In genomic region chr3:51311055-51311454, GRCh38 we compare ENCODE assay signal across 8 cellular contexts.
DNase-seq lines count a peak whose midpoint lies in the region; ATAC-seq, FAIRE-seq and TF ChIP-seq lines count a peak whose summit lies in the region.

No MANE protein-coding gene starts in this region.

- peaks cover 5% of the 10 kb centered on the region in 2 donors for H3K36me3 Mint-ChIP-seq in stimulated activated naive B cell treated with anti-CD40 and anti-IgM and Interleukin-4, amounts not matched to agents 10 μg/mL and 1 μg/mL and 100 μg/mL, for 72 hours

- H3K4me1 Mint-ChIP-seq in stimulated activated naive B cell treated with anti-CD40 and anti-IgM and Interleukin-4, amounts not matched to agents 10 μg/mL and 1 μg/mL and 100 μg/mL, for 72 hours: no peaks in the 10 kb centered on the region

- no peak for FAIRE-seq in endothelial cell of umbilical vein (lab: Jason Lieb, UNC)

- peaks cover 7 to 11% of the 10 kb centered on the region in 2 donors for H3K27me3 Mint-ChIP-seq in stimulated activated naive B cell treated with anti-CD40 and anti-IgM and Interleukin-4, amounts not matched to agents 10 μg/mL and 1 μg/mL and 100 μg/mL, for 72 hours

- H4K20me1 ChIP-seq in endothelial cell of umbilical vein (replicated peaks; ENCODE audit: control insufficient read depth, extremely low read depth, insufficient read depth, low read length): no peaks in the 10 kb centered on the region

- no peaks in the 10 kb centered on the region for H3K79me2 ChIP-seq in endothelial cell of umbilical vein (ENCODE audit: control insufficient read depth, insufficient read depth, low read length)

- H3K9me1 ChIP-seq in endothelial cell of umbilical vein (replicated peaks; ENCODE audit: control insufficient read depth, extremely low read depth, insufficient read depth, low read length): no peaks in the 10 kb centered on the region

- ATAC-seq in stimulated activated naive B cell treated with anti-CD40 and anti-IgM and Interleukin-4, amounts not matched to agents 10 μg/mL and 1 μg/mL and 100 μg/mL, for 72 hours (replicated peaks): peak; percentile 31 to 52

- H3K27ac ChIP-seq in endothelial cell of umbilical vein (ENCODE audit: insufficient read depth, low read depth, low read length): no peak overlapping the region

- no peak overlapping the region for H2AFZ ChIP-seq in endothelial cell of umbilical vein (ENCODE audit: low read depth, low read length)

- no peak overlapping the region for H3K4me2 ChIP-seq in endothelial cell of umbilical vein (ENCODE audit: insufficient read depth, low read length)

- H3K27me3 ChIP-seq in endothelial cell of umbilical vein (ENCODE audit: control insufficient read depth in 2 of 2, insufficient read depth in 2 of 2, low read length in 2 of 2): no peaks in the 10 kb centered on the region

- POLR2A ChIA-PET in endothelial cell of umbilical vein (lab: Charles Lee): no interaction called here

- H3K4me1 ChIP-seq in endothelial cell of umbilical vein (ENCODE audit: control insufficient read depth, extremely low read depth, insufficient read depth, low read length): no peaks in the 10 kb centered on the region

- no peak overlapping the region for H3K4me3 Mint-ChIP-seq in stimulated activated naive B cell treated with anti-CD40 and anti-IgM and Interleukin-4, amounts not matched to agents 10 μg/mL and 1 μg/mL and 100 μg/mL, for 72 hours

- peak; percentile 39 for TF ChIP-seq CTCF in NB4 (IDR thresholded peaks at IDR 0.05; ENCODE audit: low read depth, low read length)
- peak in 1 of 2 donors; percentile 32 for TF ChIP-seq CTCF in endothelial cell of umbilical vein (IDR thresholded peaks at IDR 0.05; ENCODE audit: extremely low read depth in 1 of 2, insufficient read depth in 1 of 2, low read depth in 1 of 2, low read length in 2 of 2)

- DNase-seq in SKM-1 treated with dmso at 0.1 percent for 144 hours (lab: John Stamatoyannopoulos, UW; ENCODE audit: unreplicated experiment) (peak; percentile 0), SKM-1 (lab: John Stamatoyannopoulos, UW; ENCODE audit: unreplicated experiment) (no peak), NB4 (ENCODE audit: low read depth) (peak; percentile 27), endothelial cell of umbilical vein (ENCODE audit: low read depth, low spot score) (peak; percentile 31), kidney glomerular epithelial cell (lab: John Stamatoyannopoulos, UW) (no peak), ecto neural progenitor cell (ENCODE audit: low spot score) (no peak), NCI-H146 treated with DMSO at 0.1 percent for 48 hours (lab: John Stamatoyannopoulos, UW; ENCODE audit: unreplicated experiment) (no peak)
- DNase-seq in stimulated activated naive B cell treated with anti-CD40 and anti-IgM and Interleukin-4, amounts not matched to agents 10 μg/mL and 1 μg/mL and 100 μg/mL, for 72 hours: no peak

- CTCF ChIA-PET in endothelial cell of umbilical vein (lab: Charles Lee): interaction anchor here (0.6 to 2.9 kb wide), 17 partner anchors 9 to 699 kb away, joined by 3 to 37 read pairs (median 5); partner anchors contain the start of genes CISH and MAPKAPK3

- TF ChIP-seq POLR2A in NB4 (IDR thresholded peaks at IDR 0.05; ENCODE audit: extremely low read depth, insufficient read length) (no peak), endothelial cell of umbilical vein (IDR thresholded peaks at IDR 0.05; ENCODE audit: low read depth, low read length) (no peak)

- dilution Hi-C loops in endothelial cell of umbilical vein (cut with MboI; ENCODE audit: extremely low pct_ligation_motif_present, low sequenced_read_pairs): no loop called here

- H3K36me3 ChIP-seq in endothelial cell of umbilical vein (ENCODE audit: control insufficient read depth in 2 of 2, extremely low read depth in 1 of 2, insufficient read depth in 2 of 2, low read length in 2 of 2): no peaks in the 10 kb centered on the region

- H3K9me3 Mint-ChIP-seq in stimulated activated naive B cell treated with anti-CD40 and anti-IgM and Interleukin-4, amounts not matched to agents 10 μg/mL and 1 μg/mL and 100 μg/mL, for 72 hours: peaks cover 5 to 8% of the 10 kb centered on the region in 2 donors

- no peak overlapping the region for H3K4me3 ChIP-seq in NB4 (ENCODE audit: low read depth, low read length)
- no peak overlapping the region for H3K4me3 ChIP-seq in endothelial cell of umbilical vein (replicated peaks in 1 of 3; ENCODE audit: insufficient read depth in 1 of 3, low read depth in 1 of 3, low read length in 3 of 3)

- no peaks in the 10 kb centered on the region for H3K9me3 ChIP-seq in endothelial cell of umbilical vein (replicated peaks; ENCODE audit: control insufficient read depth, insufficient read depth, low read length)

- no TSS peak for BruUV-seq in endothelial cell of umbilical vein (replicated peaks; lab: Mats Ljungman, UMichigan)

- no peak overlapping the region for H3K27ac Mint-ChIP-seq in stimulated activated naive B cell treated with anti-CD40 and anti-IgM and Interleukin-4, amounts not matched to agents 10 μg/mL and 1 μg/mL and 100 μg/mL, for 72 hours

- H3K9ac ChIP-seq in endothelial cell of umbilical vein (replicated peaks; ENCODE audit: extremely low read depth, insufficient read depth, low read length): no peak overlapping the region

- intact Hi-C loops in endothelial cell of umbilical vein (cut with micrococcal nuclease): no loop called here

TF ChIP-seq in endothelial cell of umbilical vein, 7 proteins besides CTCF, POLR2A, EP300 and RAD21:
- no peak for TF ChIP-seq JUN (IDR thresholded peaks at IDR 0.05; ENCODE audit: borderline replicate concordance, insufficient read depth, insufficient read length, low read depth)

Comparison
In these comparisons a context has a peak if more than half of its experiments do, and no peak if none do; other contexts are left out.
1. DNase-seq: peak in SKM-1 treated with dmso at 0.1 percent for 144 hours (single experiment), NB4 (single experiment) and endothelial cell of umbilical vein (single experiment); none in SKM-1 (single experiment), stimulated activated naive B cell treated with anti-CD40 and anti-IgM and Interleukin-4, amounts not matched to agents 10 μg/mL and 1 μg/mL and 100 μg/mL, for 72 hours (single experiment), kidney glomerular epithelial cell (single experiment), ecto neural progenitor cell (single experiment) and NCI-H146 treated with DMSO at 0.1 percent for 48 hours (single experiment).